1 cellular context compared by ENCODE assay signal in the genomic region with DNA sequence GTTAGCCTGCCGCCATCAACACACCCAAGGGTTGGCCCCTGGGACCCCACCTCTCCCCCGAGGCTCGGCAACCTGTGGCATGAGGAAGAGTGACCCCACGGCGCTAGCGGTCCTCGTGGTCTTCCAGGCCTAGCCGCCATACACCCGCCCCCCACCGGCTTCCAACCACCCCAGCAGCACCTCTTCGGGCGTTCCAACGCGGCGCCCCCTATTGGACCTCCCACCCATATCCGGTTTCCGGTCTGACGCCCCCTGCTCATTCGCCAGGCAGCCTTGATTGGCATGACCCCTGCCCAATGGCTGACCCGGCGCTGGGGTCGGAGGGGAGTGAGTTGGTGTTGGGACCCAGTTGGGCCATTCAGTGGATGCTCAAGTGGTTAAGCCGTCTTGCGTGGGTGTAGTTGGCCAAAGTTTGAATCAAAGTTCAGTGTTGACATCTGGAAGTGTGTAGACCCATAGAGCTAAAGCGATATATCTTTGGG.
TF ChIP-seq lines count a peak whose summit lies in the region.

Gene GNAS-AS1, minus strand, starts transcription at position 210 of the 482 bp plus-strand sequence.

TF ChIP-seq in IMR-90, 13 proteins besides CTCF, POLR2A, EP300 and RAD21 (continued from another document):
- TF ChIP-seq MAFK (IDR thresholded peaks at IDR 0.05; ENCODE audit: low read depth, low read length) (no peak), CEBPB (IDR thresholded peaks at IDR 0.05; ENCODE audit: low read depth, low read length) (no peak), RFX5 (IDR thresholded peaks at IDR 0.05; ENCODE audit: low read depth, low read length) (no peak), RCOR1 (IDR thresholded peaks at IDR 0.05; ENCODE audit: insufficient replicate concordance, low read length) (no peak)
- TF ChIP-seq, protein P1, sequence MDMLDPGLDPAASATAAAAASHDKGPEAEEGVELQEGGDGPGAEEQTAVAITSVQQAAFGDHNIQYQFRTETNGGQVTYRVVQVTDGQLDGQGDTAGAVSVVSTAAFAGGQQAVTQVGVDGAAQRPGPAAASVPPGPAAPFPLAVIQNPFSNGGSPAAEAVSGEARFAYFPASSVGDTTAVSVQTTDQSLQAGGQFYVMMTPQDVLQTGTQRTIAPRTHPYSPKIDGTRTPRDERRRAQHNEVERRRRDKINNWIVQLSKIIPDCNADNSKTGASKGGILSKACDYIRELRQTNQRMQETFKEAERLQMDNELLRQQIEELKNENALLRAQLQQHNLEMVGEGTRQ (IDR thresholded peaks at IDR 0.05; ENCODE audit: low read depth, low read length): no peak
